In genomic region chr2:187581125-187581896, GRCh38 we compare ENCODE assay signal across 1 cellular context.
TF ChIP-seq lines count a peak whose summit lies in the region.

No MANE protein-coding gene starts in this region.

TF ChIP-seq in HepG2, 621 proteins besides CTCF, POLR2A, EP300 and RAD21 (continued from another document):
- TF ChIP-seq HNRNPUL1 (IDR thresholded peaks at IDR 0.05; ENCODE audit: low read depth, low read length) (0 out of 2 replicates have a peak, but pooled peaks have one; percentile 54), HMGA1 (CRISPR knock-in tag; conservative IDR thresholded peaks at IDR 0.05) (no peak), PBX3 (CRISPR knock-in tag; IDR thresholded peaks at IDR 0.05; ENCODE audit: borderline replicate concordance) (no peak), SMC3 (IDR thresholded peaks at IDR 0.05; ENCODE audit: low read length) (peak; percentile 81), ZNF446 (CRISPR knock-in tag; IDR thresholded peaks at IDR 0.05) (no peak)
